Comparison of ENCODE assay signal across 8 cellular contexts in genomic region chr21:15483138-15483780, GRCh38.
DNase-seq lines count a peak whose midpoint lies in the region; ATAC-seq and TF ChIP-seq lines count a peak whose summit lies in the region.

No MANE protein-coding gene starts in this region.

- in situ Hi-C loops in Panc1 (cut with HindIII; ENCODE audit: low pct_unique_long_range_greater_than_20kb, low sequenced_read_pairs): no loop called here

- BruUV-seq in Panc1 (replicated peaks; lab: Mats Ljungman, UMichigan): no TSS peak

- no peak overlapping the region for H3K4me3 ChIP-seq in Jurkat, Clone E6-1 (ENCODE audit: low read length)
- H3K4me3 ChIP-seq in Panc1 (ENCODE audit: low read depth in 2 of 2, low read length in 2 of 2): no peak overlapping the region
- H3K4me3 ChIP-seq in fibroblast of the aortic adventitia (ENCODE audit: low read depth, low read length): no peak overlapping the region
- H3K4me3 ChIP-seq in neuronal stem cell (ENCODE audit: low read length in 2 of 2): no peak overlapping the region

- no peak overlapping the region for H4K91ac ChIP-seq in neuronal stem cell (ENCODE audit: low read depth, low read length, poor library complexity)

- no peaks in the 10 kb centered on the region for H3K9me3 ChIP-seq in Panc1 (ENCODE audit: control insufficient read depth, insufficient read depth, low read depth, low read length)
- no peaks in the 10 kb centered on the region for H3K9me3 ChIP-seq in neuronal stem cell (replicated peaks in 1 of 2; ENCODE audit: control insufficient read depth in 2 of 2, insufficient read depth in 1 of 2, low read depth in 1 of 2, low read length in 2 of 2)

- POLR2A ChIA-PET in Panc1 (lab: Charles Lee): no interaction called here

- no CpG with 5 or more reads among the region's 8 CpGs for WGBS in neuronal stem cell (ENCODE audit: extremely low coverage in 2 of 2, insufficient read length in 2 of 2, insufficient replicate concordance in 1 of 2), 2 donors

- CTCF ChIA-PET in Panc1 (lab: Charles Lee): interaction anchor here (0.8 kb wide), 1 partner anchor 418 kb away, joined by 3 read pairs; the partner anchor contains the start of gene NRIP1

- H2BK5ac ChIP-seq in neuronal stem cell (ENCODE audit: low read length): no peak overlapping the region

- H2BK120ac ChIP-seq in neuronal stem cell (ENCODE audit: low read depth, low read length): no peak overlapping the region

- no peak overlapping the region for H2AK5ac ChIP-seq in neuronal stem cell (ENCODE audit: low read depth, low read length)

- no peak overlapping the region for H2BK12ac ChIP-seq in neuronal stem cell (ENCODE audit: low read length)

- no peak overlapping the region for H3K23ac ChIP-seq in neuronal stem cell (ENCODE audit: low read depth, low read length, poor library complexity)

- H3K18ac ChIP-seq in neuronal stem cell (ENCODE audit: low read length): no peak overlapping the region

- H4K8ac ChIP-seq in neuronal stem cell (ENCODE audit: low read depth, low read length): no peak overlapping the region

- H3K14ac ChIP-seq in neuronal stem cell (ENCODE audit: low read length): no peak overlapping the region

- intact Hi-C loops in Panc1 (cut with micrococcal nuclease; ENCODE audit: unreplicated experiment): loop anchor here (2.0 to 5.0 kb wide), 3 partner anchors 416 to 1096 kb away; no protein-coding TSS in a partner anchor

- H3K4me1 ChIP-seq in Panc1 (ENCODE audit: control insufficient read depth, insufficient read depth, low read length): no peaks in the 10 kb centered on the region
- H3K4me1 ChIP-seq in neuronal stem cell (ENCODE audit: control insufficient read depth in 2 of 2, insufficient read depth in 1 of 2, low read depth in 1 of 2, low read length in 2 of 2): peaks cover 0 to 5% of the 10 kb centered on the region in 2 donors

- no peaks in the 10 kb centered on the region for H3K79me1 ChIP-seq in neuronal stem cell (ENCODE audit: low read depth, low read length)

- peak; percentile 94 for ATAC-seq in GM21737 (IDR thresholded peaks at IDR 0.05; ENCODE audit: unreplicated experiment)
- peak; percentile 94 for ATAC-seq in Panc1

- H2AFZ ChIP-seq in neuronal stem cell (ENCODE audit: low read length): no peak overlapping the region

- DNase-seq in EH (ENCODE audit: low read depth) (peak; percentile 80), Panc1 (ENCODE audit: low read depth, low spot score) (peak; percentile 61), activated T-helper 1 cell treated with Interleukin-2 at 50 U/mL for 16 hours (ENCODE audit: low read depth) (peak; percentile 55), fibroblast of the aortic adventitia (ENCODE audit: low read depth) (peak; percentile 95), neuronal stem cell (ENCODE audit: low spot score) (peak; percentile 89), substantia nigra (lab: John Stamatoyannopoulos, UW) (peak; percentile 7 to 94 (median 83))
- DNase-seq in Jurkat, Clone E6-1 (ENCODE audit: low read depth, low spot score): peak; percentile 49

- no peak overlapping the region for H3K9ac ChIP-seq in neuronal stem cell (ENCODE audit: low read depth, low read length, poor library complexity)

- no peak overlapping the region for H3K4me2 ChIP-seq in neuronal stem cell (ENCODE audit: insufficient read depth, low read length, poor library complexity, severe bottlenecking)

- no peak overlapping the region for H3K4ac ChIP-seq in neuronal stem cell (ENCODE audit: low read length)

- H2BK15ac ChIP-seq in neuronal stem cell (ENCODE audit: low read length): no peak overlapping the region

- H3K27me3 ChIP-seq in Panc1 (ENCODE audit: control insufficient read depth, insufficient read depth, low read length): no peaks in the 10 kb centered on the region
- no peaks in the 10 kb centered on the region for H3K27me3 ChIP-seq in neuronal stem cell (ENCODE audit: control insufficient read depth in 3 of 3, insufficient read depth in 3 of 3, low read depth in 1 of 3, low read length in 3 of 3)

- TF ChIP-seq CTCF in Panc1 (IDR thresholded peaks at IDR 0.05) (peak; percentile 87), fibroblast of the aortic adventitia (IDR thresholded peaks at IDR 0.05; ENCODE audit: insufficient read depth, low read length) (peak; percentile 95)

- H3K27ac ChIP-seq in Panc1 (ENCODE audit: low read length) (no peak overlapping the region), neuronal stem cell (replicated peaks; ENCODE audit: low read length) (no peak overlapping the region), substantia nigra (ENCODE audit: low read depth, low read length, poor library complexity, severe bottlenecking) (no peak overlapping the region)

- H3K36me3 ChIP-seq in Panc1 (ENCODE audit: control insufficient read depth, insufficient read depth, low read length): no peaks in the 10 kb centered on the region
- H3K36me3 ChIP-seq in neuronal stem cell (replicated peaks in 1 of 2; ENCODE audit: control insufficient read depth in 2 of 2, insufficient read depth in 2 of 2, low read length in 2 of 2): no peaks in the 10 kb centered on the region
